Comparison of ENCODE assay signal across 20 cellular contexts in genomic region chr10:77563638-77564270, GRCh38.
DNase-seq lines count a peak whose midpoint lies in the region; ATAC-seq and TF ChIP-seq lines count a peak whose summit lies in the region.
"Had no signal": no experiment of that assay in that cellular context is flagged by ENCODE, and none has a peak within 500 bp of the region (broad histone marks: within the 10 kb centered on the region; RNA-seq: fewer than 3 reads in every experiment).

No MANE protein-coding gene starts in this region.

- no peak overlapping the region for H3K4me2 ChIP-seq in mesenchymal stem cell (ENCODE audit: low read length, poor library complexity, severe bottlenecking)

- no peak overlapping the region for H3K9ac ChIP-seq in mesenchymal stem cell (ENCODE audit: low read length)
- H3K9ac ChIP-seq: neural progenitor cell had no signal

- WGBS in mesenchymal stem cell = 99% methylated on average over 9 of the region's 9 CpGs

- TF ChIP-seq POLR2A in Raji (IDR thresholded peaks at IDR 0.05; ENCODE audit: insufficient read depth, low read depth, low read length) (peak; percentile 83), vagina (IDR thresholded peaks at IDR 0.05) (no peak)

- H2BK5ac ChIP-seq in mesenchymal stem cell (ENCODE audit: low read depth, low read length, poor library complexity, severe bottlenecking) = no peak overlapping the region

- H3K4me1 ChIP-seq in mesenchymal stem cell (ENCODE audit: control insufficient read depth, insufficient read depth, low read depth, low read length) (peaks cover 30% of the 10 kb centered on the region), vagina (no peaks in the 10 kb centered on the region)

- H3K27me3 ChIP-seq in mesenchymal stem cell (ENCODE audit: control insufficient read depth in 1 of 2, insufficient read depth in 1 of 2, low read length in 2 of 2) = no peaks in the 10 kb centered on the region
- H3K27me3 ChIP-seq in vagina = no peaks in the 10 kb centered on the region
- H3K27me3 ChIP-seq: neural progenitor cell had no signal

- H3K27ac ChIP-seq in mesenchymal stem cell (ENCODE audit: low read length, poor library complexity, severe bottlenecking) (no peak overlapping the region), vagina (no peak overlapping the region)

- H2AK5ac ChIP-seq in mesenchymal stem cell (ENCODE audit: low read length, severe bottlenecking) = peak overlapping the region; percentile 9

- no peak overlapping the region for H3K4ac ChIP-seq in mesenchymal stem cell (ENCODE audit: low read depth in 1 of 2, low read length in 2 of 2)

- peaks cover 26% of the 10 kb centered on the region for H3K79me1 ChIP-seq in mesenchymal stem cell (replicated peaks; ENCODE audit: low read length, poor library complexity, severe bottlenecking)

- H3K36me3 ChIP-seq in mesenchymal stem cell (ENCODE audit: control insufficient read depth in 1 of 2, insufficient read depth in 2 of 2, low read depth in 1 of 2, low read length in 2 of 2) (no peaks in the 10 kb centered on the region), vagina (no peaks in the 10 kb centered on the region)
- H3K36me3 ChIP-seq: neural progenitor cell had no signal

- ATAC-seq in GM19395 (IDR thresholded peaks at IDR 0.05; ENCODE audit: unreplicated experiment) = no peak
- ATAC-seq in HG02623 (IDR thresholded peaks at IDR 0.05; ENCODE audit: unreplicated experiment) = no peak

- H2BK12ac ChIP-seq in mesenchymal stem cell (ENCODE audit: low read length in 2 of 2) = no peak overlapping the region

- peak; percentile 13 for DNase-seq in NCI-H2171 treated with DMSO at 0.1 percent for 48 hours (lab: John Stamatoyannopoulos, UW)
- DNase-seq in NCI-H2171 (lab: John Stamatoyannopoulos, UW) = no peak
- DNase-seq in mesenchymal stem cell = no peak
- DNase-seq in vagina (ENCODE audit: extremely low spot score in 2 of 2) = peak; percentile 70 to 72
- no peak for DNase-seq in EL
- DNase-seq: activated naive CD4-positive, alpha-beta T cell treated with anti-CD3 and anti-CD28 coated beads, Interleukin-2, amount 50 U/mL, for 16 hours; activated T-cell treated with anti-CD3 and anti-CD28 coated beads, Interleukin-2, amount 50 U/mL, for 1 hour; DMS153; foreskin melanocyte; HCEC 1CT; KBM-7; left cardiac atrium; midbrain; NCI-H1105 treated with DMSO at 0.1 percent for 48 hours; NCI-H226; SHP77 treated with DMSO at 0.1 percent for 48 hours had no signal

- no peak overlapping the region for H3K23ac ChIP-seq in mesenchymal stem cell (ENCODE audit: low read length in 2 of 2)

- no peak overlapping the region for H4K91ac ChIP-seq in mesenchymal stem cell (ENCODE audit: low read length)

- no peak overlapping the region for H3K18ac ChIP-seq in mesenchymal stem cell (ENCODE audit: low read depth in 1 of 2, low read length in 2 of 2)

- no peak for TF ChIP-seq CTCF in vagina (IDR thresholded peaks at IDR 0.05)

- no peak overlapping the region for H2BK120ac ChIP-seq in mesenchymal stem cell (ENCODE audit: low read depth, low read length)

- no peak overlapping the region for H4K8ac ChIP-seq in mesenchymal stem cell (ENCODE audit: low read length)

- H3K4me3 ChIP-seq in mesenchymal stem cell (ENCODE audit: insufficient read depth in 1 of 2, low read depth in 1 of 2, low read length in 2 of 2) (no peak overlapping the region), vagina (no peak overlapping the region)
- H3K4me3 ChIP-seq: neural progenitor cell had no signal

- no peak overlapping the region for H2AFZ ChIP-seq in mesenchymal stem cell (ENCODE audit: low read depth, low read length)
- H2AFZ ChIP-seq: neural progenitor cell had no signal

- intact Hi-C loops in vagina (cut with DNase I) = no loop called here

- H2BK15ac ChIP-seq in mesenchymal stem cell (ENCODE audit: low read depth, poor library complexity, severe bottlenecking) = no peak overlapping the region

- H3K9me3 ChIP-seq in mesenchymal stem cell (ENCODE audit: control insufficient read depth, low read length) = no peaks in the 10 kb centered on the region
- H3K9me3 ChIP-seq in vagina = no peaks in the 10 kb centered on the region

- no peak overlapping the region for H3K14ac ChIP-seq in mesenchymal stem cell (ENCODE audit: low read length in 2 of 2)

Comparison
In these comparisons a context has a peak if more than half of its experiments do, and no peak if none do; other contexts are left out.
1. DNase-seq: peak in NCI-H2171 treated with DMSO at 0.1 percent for 48 hours (single experiment) and vagina (2 of 2); none in NCI-H2171 (single experiment), mesenchymal stem cell (single experiment) and EL (single experiment).